25 cellular contexts compared by ENCODE assay signal in genomic region chr9:87718231-87718630, GRCh38. TPM values are rescaled to one million over a fixed set of nuclear protein-coding genes. Genes with fewer than 3 reads are reported as not detected.
DNase-seq lines count a peak whose midpoint lies in the region; ATAC-seq, FAIRE-seq and TF ChIP-seq lines count a peak whose summit lies in the region.
"Had no signal": no experiment of that assay in that cellular context is flagged by ENCODE, and none has a peak within 500 bp of the region (broad histone marks: within the 10 kb centered on the region; RNA-seq: fewer than 3 reads in every experiment).

No MANE protein-coding gene starts in this region.

- DNase-seq in A549 (ENCODE audit: low read depth in 1 of 2, low spot score in 1 of 2) (no peak), osteocyte (ENCODE audit: extremely low spot score, unreplicated experiment) (peak; percentile 23), suprapubic skin (ENCODE audit: low spot score in 2 of 2) (no peak), AG20443 (ENCODE audit: low spot score) (no peak)
- DNase-seq in activated CD8-positive, alpha-beta memory T cell treated with anti-CD3 and anti-CD28 coated beads, Interleukin-2, amount 10 ng/mL, durations not matched to agents 7 days and 5 days = no peak
- DNase-seq: 8988T; BE2C; C1 segment of cervical spinal cord; CD4-positive, alpha-beta memory T cell; CD4-positive, CD25-positive, alpha-beta regulatory T cell; CD8-positive, alpha-beta memory T cell; COR-L47; DMS 273 treated with DMSO at 0.1 percent for 48 hours; DMS153; DMS53; DMS79; DND-41; EL; GDM1 had no signal

- no peaks in the 10 kb centered on the region for H3K9me3 ChIP-seq in A549
- H3K9me3 ChIP-seq in suprapubic skin = no peaks in the 10 kb centered on the region
- H3K9me3 ChIP-seq: BE2C, BLaER1 had no signal

- CTCF ChIA-PET in A549 (lab: Yijun Ruan, JAX) = interaction anchor here (1.6 kb wide), 1 partner anchor 94 kb away, joined by 4 read pairs; no protein-coding TSS in a partner anchor
- CTCF ChIA-PET in activated CD8-positive, alpha-beta memory T cell treated with anti-CD3 and anti-CD28 coated beads, Interleukin-2, amount 10 ng/mL, durations not matched to agents 7 days and 5 days (lab: Charles Lee) = no interaction called here

- no peaks in the 10 kb centered on the region for H3K36me3 Mint-ChIP-seq in dendritic cell treated with granulocyte-macrophage colony-stimulating factor and Interleukin-4, amounts not matched to agents 40 ng/mL and 50 ng/mL, for 4 days (ENCODE audit: low read depth)
- H3K36me3 Mint-ChIP-seq in osteocyte (ENCODE audit: unreplicated experiment) = no peaks in the 10 kb centered on the region
- H3K36me3 Mint-ChIP-seq in activated CD8-positive, alpha-beta memory T cell treated with anti-CD3 and anti-CD28 coated beads, Interleukin-2, amount 10 ng/mL, durations not matched to agents 7 days and 5 days = no peaks in the 10 kb centered on the region
- H3K36me3 Mint-ChIP-seq: CD4-positive, alpha-beta memory T cell; CD4-positive, CD25-positive, alpha-beta regulatory T cell; CD8-positive, alpha-beta memory T cell had no signal

- H3K36me3 ChIP-seq in suprapubic skin = no peaks in the 10 kb centered on the region
- H3K36me3 ChIP-seq: BE2C, BLaER1 had no signal

- H3K27me3 Mint-ChIP-seq in dendritic cell treated with granulocyte-macrophage colony-stimulating factor and Interleukin-4, amounts not matched to agents 40 ng/mL and 50 ng/mL, for 4 days = peaks cover 15% of the 10 kb centered on the region
- no peaks in the 10 kb centered on the region for H3K27me3 Mint-ChIP-seq in osteocyte (ENCODE audit: unreplicated experiment)
- H3K27me3 Mint-ChIP-seq in activated CD8-positive, alpha-beta memory T cell treated with anti-CD3 and anti-CD28 coated beads, Interleukin-2, amount 10 ng/mL, durations not matched to agents 7 days and 5 days = peaks cover 10% of the 10 kb centered on the region
- H3K27me3 Mint-ChIP-seq: CD4-positive, alpha-beta memory T cell had no signal

- peak overlapping the region; percentile 30 for H3K27ac Mint-ChIP-seq in dendritic cell treated with granulocyte-macrophage colony-stimulating factor and Interleukin-4, amounts not matched to agents 40 ng/mL and 50 ng/mL, for 4 days
- H3K27ac Mint-ChIP-seq in osteocyte (ENCODE audit: unreplicated experiment) = no peak overlapping the region
- no peak overlapping the region for H3K27ac Mint-ChIP-seq in activated CD8-positive, alpha-beta memory T cell treated with anti-CD3 and anti-CD28 coated beads, Interleukin-2, amount 10 ng/mL, durations not matched to agents 7 days and 5 days
- H3K27ac Mint-ChIP-seq: CD4-positive, alpha-beta memory T cell had no signal

- no peak for TF ChIP-seq RAD21 in A549 (conservative IDR thresholded peaks at IDR 0.05 in 1 of 2, IDR thresholded peaks at IDR 0.05 in 1 of 2)

- H3K27ac ChIP-seq in A549 (peak overlapping the region; percentile 15 to 91; a peak in 4 of 6 replicates), suprapubic skin (no peak overlapping the region)
- H3K27ac ChIP-seq: BLaER1 had no signal

- H3K4me1 Mint-ChIP-seq in dendritic cell treated with granulocyte-macrophage colony-stimulating factor and Interleukin-4, amounts not matched to agents 40 ng/mL and 50 ng/mL, for 4 days (ENCODE audit: low read depth) = peaks cover 71% of the 10 kb centered on the region
- H3K4me1 Mint-ChIP-seq in osteocyte (ENCODE audit: unreplicated experiment) = peaks cover 40% of the 10 kb centered on the region
- peaks cover 2% of the 10 kb centered on the region for H3K4me1 Mint-ChIP-seq in activated CD8-positive, alpha-beta memory T cell treated with anti-CD3 and anti-CD28 coated beads, Interleukin-2, amount 10 ng/mL, durations not matched to agents 7 days and 5 days
- H3K4me1 Mint-ChIP-seq: CD8-positive, alpha-beta memory T cell had no signal

- no peak overlapping the region for H3K4me2 ChIP-seq in A549
- H3K4me2 ChIP-seq: BLaER1 had no signal

- H3K4me1 ChIP-seq in A549 (peaks cover 33% of the 10 kb centered on the region), suprapubic skin (peaks cover 9% of the 10 kb centered on the region)
- H3K4me1 ChIP-seq: BE2C, BLaER1 had no signal

- intact Hi-C loops in dendritic cell treated with granulocyte-macrophage colony-stimulating factor and Interleukin-4, amounts not matched to agents 40 ng/mL and 50 ng/mL, for 4 days (cut with micrococcal nuclease) = no loop called here

- POLR2A ChIA-PET in A549 (lab: Yijun Ruan, JAX) = interaction anchor here (1.6 kb wide), 1 partner anchor 8 kb away, joined by 6 read pairs; the partner anchor contains the start of gene CTSL

- no peak overlapping the region for H3K4me3 ChIP-seq in A549
- H3K4me3 ChIP-seq in suprapubic skin = no peak overlapping the region
- H3K4me3 ChIP-seq: BLaER1, GM12878 had no signal

- no peak for ATAC-seq in A549
- no peak for ATAC-seq in activated CD8-positive, alpha-beta memory T cell treated with anti-CD3 and anti-CD28 coated beads, Interleukin-2, amount 10 ng/mL, durations not matched to agents 7 days and 5 days
- ATAC-seq: GM12878 had no signal

- no peak for TF ChIP-seq CTCF in A549 (IDR thresholded peaks at IDR 0.05)
- no peak for TF ChIP-seq CTCF in osteocyte (IDR thresholded peaks at IDR 0.05)
- TF ChIP-seq CTCF in suprapubic skin (IDR thresholded peaks at IDR 0.05) = no peak

- no peak for TF ChIP-seq EP300 in A549 (IDR thresholded peaks at IDR 0.05)
- no peak for TF ChIP-seq EP300 in suprapubic skin (IDR thresholded peaks at IDR 0.05)

- no peak for FAIRE-seq in A549 (lab: Jason Lieb, UNC)
- FAIRE-seq: A204.1, GM12878, GM12892, GM18507 had no signal

- no peaks in the 10 kb centered on the region for H3K27me3 ChIP-seq in suprapubic skin
- H3K27me3 ChIP-seq: BE2C, BLaER1 had no signal

- H3K4me3 Mint-ChIP-seq in dendritic cell treated with granulocyte-macrophage colony-stimulating factor and Interleukin-4, amounts not matched to agents 40 ng/mL and 50 ng/mL, for 4 days = no peak overlapping the region
- H3K4me3 Mint-ChIP-seq in osteocyte (ENCODE audit: unreplicated experiment) = no peak overlapping the region
- no peak overlapping the region for H3K4me3 Mint-ChIP-seq in activated CD8-positive, alpha-beta memory T cell treated with anti-CD3 and anti-CD28 coated beads, Interleukin-2, amount 10 ng/mL, durations not matched to agents 7 days and 5 days
- H3K4me3 Mint-ChIP-seq: CD4-positive, alpha-beta memory T cell; CD4-positive, CD25-positive, alpha-beta regulatory T cell; CD8-positive, alpha-beta memory T cell had no signal

- TF ChIP-seq POLR2A in A549 (IDR thresholded peaks at IDR 0.05; ENCODE audit: low read length) = no peak
- TF ChIP-seq POLR2A in suprapubic skin (IDR thresholded peaks at IDR 0.05) = no peak

- H3K9me3 Mint-ChIP-seq in dendritic cell treated with granulocyte-macrophage colony-stimulating factor and Interleukin-4, amounts not matched to agents 40 ng/mL and 50 ng/mL, for 4 days = no peaks in the 10 kb centered on the region
- no peaks in the 10 kb centered on the region for H3K9me3 Mint-ChIP-seq in osteocyte (ENCODE audit: unreplicated experiment)
- H3K9me3 Mint-ChIP-seq in activated CD8-positive, alpha-beta memory T cell treated with anti-CD3 and anti-CD28 coated beads, Interleukin-2, amount 10 ng/mL, durations not matched to agents 7 days and 5 days (ENCODE audit: low read depth) = no peaks in the 10 kb centered on the region
- H3K9me3 Mint-ChIP-seq: CD4-positive, alpha-beta memory T cell; CD8-positive, alpha-beta memory T cell had no signal

- 100% methylated on average over 3 of the region's 3 CpGs for WGBS in A549 (ENCODE audit: missing lambda C conversion rate)
- WGBS in suprapubic skin = 94% methylated on average over 3 of the region's 3 CpGs

TF ChIP-seq in A549, 52 proteins besides CTCF, POLR2A, EP300 and RAD21:
- TF ChIP-seq TP53 (CRISPR knock-in tag; IDR thresholded peaks at IDR 0.05) (no peak), KDM1A (IDR thresholded peaks at IDR 0.05; ENCODE audit: low read depth) (no peak), TFCP2L1 (CRISPR knock-in tag; IDR thresholded peaks at IDR 0.05) (no peak), KDM5A (IDR thresholded peaks at IDR 0.05) (no peak)
TF ChIP-seq in A549: peak in this region for 0.

RNA-seq across cellular contexts. Expression of gene CTSL, which starts 7.7 kb away (rescaled TPM):
- polyA plus RNA-seq in A549 (2011; rRNA removed) (666 and 725 TPM in 2 replicates), A549 (2017; fragmentation: RNase III; extraction: RNeasy Plus Mini Kit Qiagen cat#74134 plus additional on column Dnase treatment) (546 to 902 TPM (median 660 TPM) in 3 replicates)
- 308 and 392 TPM in 2 replicates for polyA plus RNA-seq in A549 (2012; cell fraction: cytosol; rRNA removed)
- 321 and 389 TPM in 2 replicates for polyA plus RNA-seq in A549 (2012; cell fraction: nucleus; rRNA removed)
- polyA minus RNA-seq in A549 (2011; rRNA and poly(A)+ RNA removed) = 113 and 147 TPM in 2 replicates
- total RNA-seq in osteocyte (264 and 277 TPM in 2 replicates), suprapubic skin (10 to 100 TPM; 24.6 to 36.8 (median 27.8) TPM)
- under 1 TPM in 1 of 2 experiments, not detected in 1; 0.96 TPM for total RNA-seq in activated CD8-positive, alpha-beta memory T cell treated with anti-CD3 and anti-CD28 coated beads, Interleukin-2, amount 10 ng/mL, durations not matched to agents 7 days and 5 days

Comparison
In these comparisons a context has a peak if more than half of its experiments do, and no peak if none do; other contexts are left out.
1. RNA of gene CTSL, which starts 7.7 kb away (total RNA-seq): 264 to 277 TPM in osteocyte and 24.6 to 36.8 TPM in suprapubic skin; 0.96 TPM in activated CD8-positive, alpha-beta memory T cell treated with anti-CD3 and anti-CD28 coated beads, Interleukin-2, amount 10 ng/mL, durations not matched to agents 7 days and 5 days; every median in the first group is over 10 times any median in the second.